ENCODE assay signal across 1 cellular context in genomic region chr2:11506611-11506969, GRCh38.
TF ChIP-seq lines count a peak whose summit lies in the region.

No MANE protein-coding gene starts in this region.

TF ChIP-seq in HepG2, 621 proteins besides CTCF, POLR2A, EP300 and RAD21 (continued from another document and continues in another):
- TF ChIP-seq PRDM10 (CRISPR knock-in tag; IDR thresholded peaks at IDR 0.05; ENCODE audit: low read depth) = no peak
- no peak for TF ChIP-seq SP1 (IDR thresholded peaks at IDR 0.05)
- TF ChIP-seq SP1 (CRISPR knock-in tag; IDR thresholded peaks at IDR 0.05) = no peak
- no peak for TF ChIP-seq SRY (CRISPR knock-in tag; IDR thresholded peaks at IDR 0.05)
- TF ChIP-seq, protein P1, sequence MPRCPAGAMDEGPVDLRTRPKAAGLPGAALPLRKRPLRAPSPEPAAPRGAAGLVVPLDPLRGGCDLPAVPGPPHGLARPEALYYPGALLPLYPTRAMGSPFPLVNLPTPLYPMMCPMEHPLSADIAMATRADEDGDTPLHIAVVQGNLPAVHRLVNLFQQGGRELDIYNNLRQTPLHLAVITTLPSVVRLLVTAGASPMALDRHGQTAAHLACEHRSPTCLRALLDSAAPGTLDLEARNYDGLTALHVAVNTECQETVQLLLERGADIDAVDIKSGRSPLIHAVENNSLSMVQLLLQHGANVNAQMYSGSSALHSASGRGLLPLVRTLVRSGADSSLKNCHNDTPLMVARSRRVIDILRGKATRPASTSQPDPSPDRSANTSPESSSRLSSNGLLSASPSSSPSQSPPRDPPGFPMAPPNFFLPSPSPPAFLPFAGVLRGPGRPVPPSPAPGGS (CRISPR knock-in tag; IDR thresholded peaks at IDR 0.05) = no peak
- TF ChIP-seq ELF4 (CRISPR knock-in tag; IDR thresholded peaks at IDR 0.05; ENCODE audit: borderline replicate concordance) = no peak
- no peak for TF ChIP-seq ZBTB8A (CRISPR knock-in tag; IDR thresholded peaks at IDR 0.05; ENCODE audit: borderline replicate concordance, low read depth)
- no peak for TF ChIP-seq ZFAT (CRISPR knock-in tag; conservative IDR thresholded peaks at IDR 0.05)
- no peak for TF ChIP-seq ZNF335 (CRISPR knock-in tag; IDR thresholded peaks at IDR 0.05)
- TF ChIP-seq ZNF629 (CRISPR knock-in tag; conservative IDR thresholded peaks at IDR 0.05) = peak; percentile 42
- no peak for TF ChIP-seq KDM5A (IDR thresholded peaks at IDR 0.05; ENCODE audit: borderline replicate concordance, low read length)
- TF ChIP-seq SRSF1 (optimal IDR thresholded peaks at IDR 0.05; ENCODE audit: low read depth, low read length) = no peak
- peak; percentile 5; the same call in 1 of the 2 replicates for TF ChIP-seq RARA (CRISPR knock-in tag; IDR thresholded peaks at IDR 0.05)
- TF ChIP-seq, protein P2, sequence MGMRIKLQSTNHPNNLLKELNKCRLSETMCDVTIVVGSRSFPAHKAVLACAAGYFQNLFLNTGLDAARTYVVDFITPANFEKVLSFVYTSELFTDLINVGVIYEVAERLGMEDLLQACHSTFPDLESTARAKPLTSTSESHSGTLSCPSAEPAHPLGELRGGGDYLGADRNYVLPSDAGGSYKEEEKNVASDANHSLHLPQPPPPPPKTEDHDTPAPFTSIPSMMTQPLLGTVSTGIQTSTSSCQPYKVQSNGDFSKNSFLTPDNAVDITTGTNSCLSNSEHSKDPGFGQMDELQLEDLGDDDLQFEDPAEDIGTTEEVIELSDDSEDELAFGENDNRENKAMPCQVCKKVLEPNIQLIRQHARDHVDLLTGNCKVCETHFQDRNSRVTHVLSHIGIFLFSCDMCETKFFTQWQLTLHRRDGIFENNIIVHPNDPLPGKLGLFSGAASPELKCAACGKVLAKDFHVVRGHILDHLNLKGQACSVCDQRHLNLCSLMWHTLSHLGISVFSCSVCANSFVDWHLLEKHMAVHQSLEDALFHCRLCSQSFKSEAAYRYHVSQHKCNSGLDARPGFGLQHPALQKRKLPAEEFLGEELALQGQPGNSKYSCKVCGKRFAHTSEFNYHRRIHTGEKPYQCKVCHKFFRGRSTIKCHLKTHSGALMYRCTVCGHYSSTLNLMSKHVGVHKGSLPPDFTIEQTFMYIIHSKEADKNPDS (CRISPR knock-in tag; IDR thresholded peaks at IDR 0.05) = no peak
- TF ChIP-seq ZBTB26 (CRISPR knock-in tag; IDR thresholded peaks at IDR 0.05; ENCODE audit: borderline replicate concordance) = peak; percentile 82
- TF ChIP-seq, protein P3, sequence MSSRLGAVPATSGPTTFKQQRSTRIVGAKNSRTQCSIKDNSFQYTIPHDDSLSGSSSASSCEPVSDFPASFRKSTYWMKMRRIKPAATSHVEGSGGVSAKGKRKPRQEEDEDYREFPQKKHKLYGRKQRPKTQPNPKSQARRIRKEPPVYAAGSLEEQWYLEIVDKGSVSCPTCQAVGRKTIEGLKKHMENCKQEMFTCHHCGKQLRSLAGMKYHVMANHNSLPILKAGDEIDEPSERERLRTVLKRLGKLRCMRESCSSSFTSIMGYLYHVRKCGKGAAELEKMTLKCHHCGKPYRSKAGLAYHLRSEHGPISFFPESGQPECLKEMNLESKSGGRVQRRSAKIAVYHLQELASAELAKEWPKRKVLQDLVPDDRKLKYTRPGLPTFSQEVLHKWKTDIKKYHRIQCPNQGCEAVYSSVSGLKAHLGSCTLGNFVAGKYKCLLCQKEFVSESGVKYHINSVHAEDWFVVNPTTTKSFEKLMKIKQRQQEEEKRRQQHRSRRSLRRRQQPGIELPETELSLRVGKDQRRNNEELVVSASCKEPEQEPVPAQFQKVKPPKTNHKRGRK (CRISPR knock-in tag; IDR thresholded peaks at IDR 0.05) = no peak
- no peak for TF ChIP-seq GLI4 (CRISPR knock-in tag; IDR thresholded peaks at IDR 0.05; ENCODE audit: borderline replicate concordance)
- TF ChIP-seq, protein P4, sequence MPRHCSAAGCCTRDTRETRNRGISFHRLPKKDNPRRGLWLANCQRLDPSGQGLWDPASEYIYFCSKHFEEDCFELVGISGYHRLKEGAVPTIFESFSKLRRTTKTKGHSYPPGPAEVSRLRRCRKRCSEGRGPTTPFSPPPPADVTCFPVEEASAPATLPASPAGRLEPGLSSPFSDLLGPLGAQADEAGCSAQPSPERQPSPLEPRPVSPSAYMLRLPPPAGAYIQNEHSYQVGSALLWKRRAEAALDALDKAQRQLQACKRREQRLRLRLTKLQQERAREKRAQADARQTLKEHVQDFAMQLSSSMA (CRISPR knock-in tag; IDR thresholded peaks at IDR 0.05) = no peak
- TF ChIP-seq SMC3 (IDR thresholded peaks at IDR 0.05; ENCODE audit: low read length) = peak; percentile 20; the same call in 1 of the 2 replicates
- TF ChIP-seq TEAD3 (CRISPR knock-in tag; optimal IDR thresholded peaks at IDR 0.05; ENCODE audit: borderline replicate concordance) = peak; percentile 48
- TF ChIP-seq, protein P5, sequence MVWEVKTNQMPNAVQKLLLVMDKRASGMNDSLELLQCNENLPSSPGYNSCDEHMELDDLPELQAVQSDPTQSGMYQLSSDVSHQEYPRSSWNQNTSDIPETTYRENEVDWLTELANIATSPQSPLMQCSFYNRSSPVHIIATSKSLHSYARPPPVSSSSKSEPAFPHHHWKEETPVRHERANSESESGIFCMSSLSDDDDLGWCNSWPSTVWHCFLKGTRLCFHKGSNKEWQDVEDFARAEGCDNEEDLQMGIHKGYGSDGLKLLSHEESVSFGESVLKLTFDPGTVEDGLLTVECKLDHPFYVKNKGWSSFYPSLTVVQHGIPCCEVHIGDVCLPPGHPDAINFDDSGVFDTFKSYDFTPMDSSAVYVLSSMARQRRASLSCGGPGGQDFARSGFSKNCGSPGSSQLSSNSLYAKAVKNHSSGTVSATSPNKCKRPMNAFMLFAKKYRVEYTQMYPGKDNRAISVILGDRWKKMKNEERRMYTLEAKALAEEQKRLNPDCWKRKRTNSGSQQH (CRISPR knock-in tag; IDR thresholded peaks at IDR 0.05; ENCODE audit: low read depth) = no peak
- no peak for TF ChIP-seq LRRFIP1 (CRISPR knock-in tag; conservative IDR thresholded peaks at IDR 0.05)
- TF ChIP-seq CHD4 (IDR thresholded peaks at IDR 0.05; ENCODE audit: borderline replicate concordance, low read length) = no peak; the same call in 1 of the 2 replicates
- TF ChIP-seq ZSCAN30 (CRISPR knock-in tag; IDR thresholded peaks at IDR 0.05) = no peak
- TF ChIP-seq SRF (IDR thresholded peaks at IDR 0.05; ENCODE audit: low read depth, low read length) = no peak
- no peak for TF ChIP-seq TGIF2 (CRISPR knock-in tag; IDR thresholded peaks at IDR 0.05)
- TF ChIP-seq SUZ12 (IDR thresholded peaks at IDR 0.05; ENCODE audit: low read depth, low read length) = no peak
- TF ChIP-seq RBFOX2 (IDR thresholded peaks at IDR 0.05; ENCODE audit: low read depth, low read length) = peak; percentile 67
- TF ChIP-seq ZFP82 (CRISPR knock-in tag; IDR thresholded peaks at IDR 0.05; ENCODE audit: borderline replicate concordance) = 0 out of 2 replicates have a peak, but pooled peaks have one; percentile 8
- no peak for TF ChIP-seq TMF1 (CRISPR knock-in tag; IDR thresholded peaks at IDR 0.05; ENCODE audit: low read depth)
- no peak for TF ChIP-seq DNMT3B (CRISPR knock-in tag; conservative IDR thresholded peaks at IDR 0.05)
- no peak for TF ChIP-seq FOXO4 (CRISPR knock-in tag; conservative IDR thresholded peaks at IDR 0.05)
- TF ChIP-seq ATRX (CRISPR knock-in tag; IDR thresholded peaks at IDR 0.05; ENCODE audit: borderline replicate concordance) = no peak
- no peak for TF ChIP-seq ZNF354B (CRISPR knock-in tag; IDR thresholded peaks at IDR 0.05)
- TF ChIP-seq ZNF883 (CRISPR knock-in tag; IDR thresholded peaks at IDR 0.05; ENCODE audit: not compliant biosample characterization) = no peak
- no peak for TF ChIP-seq RFX3 (CRISPR knock-in tag; IDR thresholded peaks at IDR 0.05)
- TF ChIP-seq FOXJ3 (CRISPR knock-in tag; IDR thresholded peaks at IDR 0.05; ENCODE audit: borderline replicate concordance) = 0 out of 2 replicates have a peak, but pooled peaks have one; percentile 33
- TF ChIP-seq POLR2AphosphoS2 (IDR thresholded peaks at IDR 0.05; ENCODE audit: low read depth, low read length) = no peak
- TF ChIP-seq ZNF260 (CRISPR knock-in tag; IDR thresholded peaks at IDR 0.05; ENCODE audit: borderline replicate concordance, low read depth) = no peak
- TF ChIP-seq ZSCAN12 (CRISPR knock-in tag; IDR thresholded peaks at IDR 0.05) = no peak
- TF ChIP-seq, protein P6, sequence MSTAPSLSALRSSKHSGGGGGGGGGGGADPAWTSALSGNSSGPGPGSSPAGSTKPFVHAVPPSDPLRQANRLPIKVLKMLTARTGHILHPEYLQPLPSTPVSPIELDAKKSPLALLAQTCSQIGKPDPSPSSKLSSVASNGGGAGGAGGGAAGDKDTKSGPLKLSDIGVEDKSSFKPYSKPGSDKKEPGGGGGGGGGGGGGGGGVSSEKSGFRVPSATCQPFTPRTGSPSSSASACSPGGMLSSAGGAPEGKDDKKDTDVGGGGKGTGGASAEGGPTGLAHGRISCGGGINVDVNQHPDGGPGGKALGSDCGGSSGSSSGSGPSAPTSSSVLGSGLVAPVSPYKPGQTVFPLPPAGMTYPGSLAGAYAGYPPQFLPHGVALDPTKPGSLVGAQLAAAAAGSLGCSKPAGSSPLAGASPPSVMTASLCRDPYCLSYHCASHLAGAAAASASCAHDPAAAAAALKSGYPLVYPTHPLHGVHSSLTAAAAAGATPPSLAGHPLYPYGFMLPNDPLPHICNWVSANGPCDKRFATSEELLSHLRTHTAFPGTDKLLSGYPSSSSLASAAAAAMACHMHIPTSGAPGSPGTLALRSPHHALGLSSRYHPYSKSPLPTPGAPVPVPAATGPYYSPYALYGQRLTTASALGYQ (CRISPR knock-in tag; IDR thresholded peaks at IDR 0.05) = no peak
- TF ChIP-seq, protein P7, sequence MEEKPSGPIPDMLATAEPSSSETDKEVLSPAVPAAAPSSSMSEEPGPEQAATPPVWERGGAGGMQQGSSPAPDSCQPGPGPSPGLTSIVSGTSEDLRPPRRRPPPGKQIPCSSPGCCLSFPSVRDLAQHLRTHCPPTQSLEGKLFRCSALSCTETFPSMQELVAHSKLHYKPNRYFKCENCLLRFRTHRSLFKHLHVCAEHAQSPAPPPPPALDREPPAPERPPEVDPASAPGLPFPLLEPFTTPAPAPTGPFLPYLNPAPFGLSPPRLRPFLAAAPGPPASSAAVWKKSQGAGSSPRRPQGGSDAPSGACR (CRISPR knock-in tag; IDR thresholded peaks at IDR 0.05) = no peak
- TF ChIP-seq BCL6 (CRISPR knock-in tag; IDR thresholded peaks at IDR 0.05) = no peak
- TF ChIP-seq SMYD3 (CRISPR knock-in tag; IDR thresholded peaks at IDR 0.05) = no peak
- no peak for TF ChIP-seq ZNF878 (CRISPR knock-in tag; IDR thresholded peaks at IDR 0.05)
